16 cellular contexts compared by ENCODE assay signal in genomic region chr1:91710261-91710660, GRCh38.
A peak's percentile ranks its signal among the peaks of the same experiment; 100 is the strongest.
DNase-seq lines count a peak whose midpoint lies in the region; ATAC-seq and TF ChIP-seq lines count a peak whose summit lies in the region.
"Had no signal": no experiment of that assay in that cellular context is flagged by ENCODE, and none has a peak within 500 bp of the region (broad histone marks: within the 10 kb centered on the region; RNA-seq: fewer than 3 reads in every experiment).

No MANE protein-coding gene starts in this region.

- intact Hi-C loops in sigmoid colon (cut with DNase I), result loop anchor here (10.0 kb wide), 1 partner anchor 195 kb away; no protein-coding TSS in a partner anchor

- no peak overlapping the region for H2AFZ ChIP-seq in OCI-LY3 (ENCODE audit: low read depth, low read length)
- H2AFZ ChIP-seq: PC-9 had no signal

- H3K27ac Mint-ChIP-seq in immature natural killer cell, result peak overlapping the region; percentile 92 to 99 (median 94)
- H3K27ac Mint-ChIP-seq: IgD-negative memory B cell had no signal

- peaks cover 2 to 55% (median 44%) of the 10 kb centered on the region in 3 donors for H3K27me3 Mint-ChIP-seq in immature natural killer cell (ENCODE audit: low read depth in 3 of 3)

- H3K36me3 ChIP-seq in OCI-LY3 (replicated peaks; ENCODE audit: low read depth, low read length), result no peaks in the 10 kb centered on the region
- H3K36me3 ChIP-seq in sigmoid colon, result peaks cover 14 to 69% (median 25%) of the 10 kb centered on the region in 4 donors

- H3K27me3 ChIP-seq in OCI-LY3 (ENCODE audit: low read depth, low read length), result no peaks in the 10 kb centered on the region
- no peaks in the 10 kb centered on the region for H3K27me3 ChIP-seq in sigmoid colon

- H3K9ac ChIP-seq in OCI-LY3 (ENCODE audit: low read length), result peak overlapping the region; percentile 39; the same call in 1 of the 2 replicates
- H3K9ac ChIP-seq: SK-N-SH had no signal

- peaks cover 60 to 93% (median 85%) of the 10 kb centered on the region in 3 donors for H3K36me3 Mint-ChIP-seq in immature natural killer cell
- H3K36me3 Mint-ChIP-seq: IgD-negative memory B cell had no signal

- peak overlapping the region; percentile 89 for H3K4me2 ChIP-seq in OCI-LY3 (ENCODE audit: low read length)
- H3K4me2 ChIP-seq: PC-9, SK-N-SH had no signal

- H4K20me1 ChIP-seq in OCI-LY3 (ENCODE audit: insufficient read depth, low read length), result no peaks in the 10 kb centered on the region

- H3K4me1 Mint-ChIP-seq in immature natural killer cell, result peaks cover 94 to 99% of the 10 kb centered on the region in 2 donors

- no peak for TF ChIP-seq POLR2A in sigmoid colon (IDR thresholded peaks at IDR 0.05)

- ATAC-seq in GM19351 (IDR thresholded peaks at IDR 0.05; ENCODE audit: unreplicated experiment), result peak; percentile 42
- no peak for ATAC-seq in GM19035 (IDR thresholded peaks at IDR 0.05; ENCODE audit: unreplicated experiment)

- H3K9me3 Mint-ChIP-seq in immature natural killer cell, result no peaks in the 10 kb centered on the region
- H3K9me3 Mint-ChIP-seq: IgD-negative memory B cell had no signal

- H3K27ac ChIP-seq in OCI-LY3 (ENCODE audit: low read length) (peak overlapping the region; percentile 74), sigmoid colon (peak overlapping the region; percentile 40 to 89 (median 81))
- H3K27ac ChIP-seq: PC-9 had no signal

- H3K4me1 ChIP-seq in OCI-LY3 (ENCODE audit: low read length), result peaks cover 43% of the 10 kb centered on the region
- peaks cover 3 to 56% (median 42%) of the 10 kb centered on the region in 4 donors for H3K4me1 ChIP-seq in sigmoid colon

- DNase-seq in immature natural killer cell, result no peak
- no peak for DNase-seq in sigmoid colon
- DNase-seq in NCI-H524 treated with DMSO at 0.1 percent for 48 hours (lab: John Stamatoyannopoulos, UW), result no peak
- no peak for DNase-seq in nucleus accumbens (lab: John Stamatoyannopoulos, UW)
- DNase-seq: C1 segment of cervical spinal cord, HCEC 1CT, NCI-H1436 treated with DMSO at 0.1 percent for 48 hours, NCI-H2081, NCI-H226, NCI-H526 treated with DMSO at 0.1 percent for 48 hours, PC-9, SK-N-SH had no signal

- H3K79me2 ChIP-seq in OCI-LY3 (ENCODE audit: low read length), result no peaks in the 10 kb centered on the region

- 72 to 83% methylated on average over 4 of the region's 4 CpGs for WGBS in sigmoid colon, 2 donors

- peak overlapping the region; percentile 65 for H3K4me3 ChIP-seq in OCI-LY3 (ENCODE audit: low read length)
- no peak overlapping the region for H3K4me3 ChIP-seq in sigmoid colon
- H3K4me3 ChIP-seq: PC-9 had no signal

- H3K9me3 ChIP-seq in OCI-LY3 (ENCODE audit: insufficient read depth, low read length) (no peaks in the 10 kb centered on the region), sigmoid colon (no peaks in the 10 kb centered on the region)
- H3K9me3 ChIP-seq: SK-N-SH had no signal

- TF ChIP-seq CTCF in OCI-LY3 (IDR thresholded peaks at IDR 0.05; ENCODE audit: low read depth, low read length) (no peak; the same call in 1 of the 2 replicates), sigmoid colon (IDR thresholded peaks at IDR 0.05) (no peak)

- TF ChIP-seq EP300 in sigmoid colon (IDR thresholded peaks at IDR 0.05), result no peak

- H3K4me3 Mint-ChIP-seq in immature natural killer cell, result peak overlapping the region in 4 of 5 donors; percentile 19 to 62 (median 50)
- H3K4me3 Mint-ChIP-seq: IgD-negative memory B cell had no signal
